ENCODE assay signal across 14 cellular contexts in the genomic region with DNA sequence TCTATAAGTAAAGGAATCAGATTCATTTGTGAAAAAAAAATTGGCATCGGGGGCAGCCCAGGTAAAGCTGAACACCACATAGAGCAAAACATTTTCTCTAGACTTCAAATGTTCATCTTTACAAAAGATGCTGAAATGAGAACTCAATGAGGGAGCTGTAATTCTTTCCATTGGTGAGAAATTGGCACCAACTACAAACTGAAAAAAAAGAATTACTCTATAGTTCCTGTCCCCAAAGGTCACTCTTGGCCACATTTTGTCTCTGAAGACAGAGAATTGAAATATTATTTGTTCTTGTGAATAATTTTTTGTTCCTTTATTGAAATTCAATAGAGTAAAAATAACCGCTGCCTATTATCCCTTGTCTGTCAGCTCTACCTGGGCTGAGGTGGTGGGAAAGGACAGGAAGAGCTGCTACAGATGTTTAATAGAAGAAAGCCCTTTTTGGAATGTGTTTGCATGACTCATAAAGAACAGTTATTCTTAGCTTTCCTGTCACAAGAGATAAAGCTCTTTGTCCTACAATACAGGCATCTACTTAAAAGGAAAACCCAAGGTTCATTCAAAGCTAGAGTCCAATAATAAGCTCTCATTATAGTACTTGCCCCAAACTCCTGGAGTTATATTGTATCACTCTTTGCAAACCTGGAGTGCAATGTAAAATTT.
DNase-seq lines count a peak whose midpoint lies in the region; ATAC-seq and TF ChIP-seq lines count a peak whose summit lies in the region.
"Had no signal": no experiment of that assay in that cellular context is flagged by ENCODE, and none has a peak within 500 bp of the region (broad histone marks: within the 10 kb centered on the region; RNA-seq: fewer than 3 reads in every experiment).

No MANE protein-coding gene starts in this region.

- no peak overlapping the region for H2AK9ac ChIP-seq in IMR-90 (replicated peaks; ENCODE audit: low read depth, low read length, poor library complexity)

- no peak overlapping the region for H2BK120ac ChIP-seq in IMR-90 (ENCODE audit: low read depth, low read length)

- H3K27ac ChIP-seq in IMR-90 (ENCODE audit: insufficient read depth, low read length) (no peak overlapping the region), right cardiac atrium (ENCODE audit: low read length) (no peak overlapping the region)
- H3K27ac ChIP-seq: parathyroid adenoma had no signal

- DNase-seq in Caco-2 (peak in 1 of 2 experiments; percentile 38), IMR-90 (peak; percentile 49), astrocyte of the hippocampus (ENCODE audit: low read depth, low spot score) (peak; percentile 20), right cardiac atrium (no peak), mucosa of descending colon (no peak)
- no peak for DNase-seq in activated CD4-positive, alpha-beta T cell treated with anti-CD3 and anti-CD28 coated beads, Interleukin-2, amount 10 ng/mL, durations not matched to agents 7 days and 5 days
- DNase-seq in stimulated activated naive B cell treated with anti-CD40 and anti-IgM and Interleukin-4, amounts not matched to agents 10 μg/mL and 1 μg/mL and 100 μg/mL, for 72 hours, result no peak
- DNase-seq: activated T-cell treated with anti-CD3 and anti-CD28 coated beads, Interleukin-2, amount 50 U/mL, for 48 hours; central memory CD4-positive, alpha-beta T cell; NCI-H187; stimulated activated CD4-positive, alpha-beta T cell treated with anti-CD3 and anti-CD28 coated beads, Interleukin-4, amount 100 ng/mL, for 4 hours had no signal

- H3K4me1 ChIP-seq in Caco-2 (peaks cover 67% of the 10 kb centered on the region), IMR-90 (ENCODE audit: control insufficient read depth, insufficient read depth, low read length) (peaks cover 2% of the 10 kb centered on the region; the same call in 1 of the 2 replicates), right cardiac atrium (ENCODE audit: control insufficient read depth, insufficient read depth, low read length) (no peaks in the 10 kb centered on the region), mucosa of descending colon (ENCODE audit: low read depth) (no peaks in the 10 kb centered on the region)
- H3K4me1 ChIP-seq: parathyroid adenoma had no signal

- no peak overlapping the region for H2AK5ac ChIP-seq in IMR-90 (ENCODE audit: low read depth, low read length)

- H3K79me1 ChIP-seq in IMR-90 (ENCODE audit: low read depth in 1 of 2, low read length in 2 of 2), result no peaks in the 10 kb centered on the region

- dilution Hi-C loops in IMR-90 (cut with HindIII; ENCODE audit: low sequenced_read_pairs, unreplicated experiment), result no loop called here

- no CpG with 5 or more reads among the region's 2 CpGs for WGBS in IMR-90 (ENCODE audit: extremely low coverage in 2 of 2, insufficient read length in 1 of 2), 2 experiments
- 77% methylated on average over 2 of the region's 2 CpGs for WGBS in right cardiac atrium

- H2BK15ac ChIP-seq in IMR-90 (ENCODE audit: low read depth, low read length), result no peak overlapping the region

- BruUV-seq in Caco-2 (replicated peaks; lab: Mats Ljungman, UMichigan), result no TSS peak
- no TSS peak for BruUV-seq in IMR-90 (replicated peaks; lab: Mats Ljungman, UMichigan)

- POLR2A ChIA-PET in Caco-2 (lab: Charles Lee) (interaction anchor here (1.4 kb wide), 1 partner anchor 29 kb away, joined by 3 read pairs; no protein-coding TSS in a partner anchor), IMR-90 (lab: Charles Lee; ENCODE audit: unreplicated experiment) (interaction anchor here (0.7 kb wide), 1 partner anchor 380 kb away, joined by 4 read pairs; no protein-coding TSS in a partner anchor)
- POLR2A ChIA-PET in activated CD4-positive, alpha-beta T cell treated with anti-CD3 and anti-CD28 coated beads, Interleukin-2, amount 10 ng/mL, durations not matched to agents 7 days and 5 days (lab: Charles Lee), result no interaction called here

- peak overlapping the region; percentile 22 for H3K4me3 Mint-ChIP-seq in Caco-2 (ENCODE audit: unreplicated experiment)
- H3K4me3 Mint-ChIP-seq in activated CD4-positive, alpha-beta T cell treated with anti-CD3 and anti-CD28 coated beads, Interleukin-2, amount 10 ng/mL, durations not matched to agents 7 days and 5 days, result no peak overlapping the region
- no peak overlapping the region for H3K4me3 Mint-ChIP-seq in stimulated activated naive B cell treated with anti-CD40 and anti-IgM and Interleukin-4, amounts not matched to agents 10 μg/mL and 1 μg/mL and 100 μg/mL, for 72 hours
- H3K4me3 Mint-ChIP-seq in activated T-helper 17 cell treated with anti-CD3 and anti-CD28 coated beads, Interleukin-2, amount 50 U/mL, for 72 hours, result no peak overlapping the region

- H3K4me2 ChIP-seq in IMR-90 (ENCODE audit: low read depth, low read length), result no peak overlapping the region

- H2BK5ac ChIP-seq in IMR-90 (ENCODE audit: low read depth, low read length, poor library complexity, severe bottlenecking), result no peak overlapping the region

- no peak overlapping the region for H2BK20ac ChIP-seq in IMR-90 (ENCODE audit: low read depth, low read length)

- H4K8ac ChIP-seq in IMR-90 (ENCODE audit: low read depth in 2 of 2, low read length in 2 of 2), result no peak overlapping the region

- H3K9ac ChIP-seq in IMR-90 (ENCODE audit: low read depth, low read length), result no peak overlapping the region
- H3K9ac ChIP-seq: parathyroid adenoma had no signal

- in situ Hi-C loops in IMR-90 (cut with MboI; ENCODE audit: low sequenced_read_pairs), result no loop called here

- H3K4me1 Mint-ChIP-seq in Caco-2 (ENCODE audit: low read depth, unreplicated experiment), result peaks cover 64% of the 10 kb centered on the region
- H3K4me1 Mint-ChIP-seq in activated CD4-positive, alpha-beta T cell treated with anti-CD3 and anti-CD28 coated beads, Interleukin-2, amount 10 ng/mL, durations not matched to agents 7 days and 5 days, result no peaks in the 10 kb centered on the region
- H3K4me1 Mint-ChIP-seq in stimulated activated naive B cell treated with anti-CD40 and anti-IgM and Interleukin-4, amounts not matched to agents 10 μg/mL and 1 μg/mL and 100 μg/mL, for 72 hours, result no peaks in the 10 kb centered on the region
- H3K4me1 Mint-ChIP-seq in activated T-helper 17 cell treated with anti-CD3 and anti-CD28 coated beads, Interleukin-2, amount 50 U/mL, for 72 hours, result no peaks in the 10 kb centered on the region

- H2AFZ ChIP-seq in IMR-90 (replicated peaks; ENCODE audit: low read length, poor library complexity), result no peak overlapping the region
- H2AFZ ChIP-seq: parathyroid adenoma had no signal

- intact Hi-C loops in Caco-2 (cut with micrococcal nuclease; ENCODE audit: unreplicated experiment) (no loop called here), IMR-90 (cut with micrococcal nuclease) (no loop called here), right cardiac atrium (cut with DNase I) (no loop called here), mucosa of descending colon (cut with DNase I, micrococcal nuclease) (no loop called here)

- H3K18ac ChIP-seq in IMR-90 (ENCODE audit: low read depth, low read length), result no peak overlapping the region

- H4K20me1 ChIP-seq in IMR-90 (ENCODE audit: insufficient read depth, low read length), result no peaks in the 10 kb centered on the region

- H3K56ac ChIP-seq in IMR-90 (ENCODE audit: extremely low read depth, insufficient read depth, low read length), result no peak overlapping the region

- TF ChIP-seq CTCF in Caco-2 (IDR thresholded peaks at IDR 0.05; ENCODE audit: insufficient read depth in 1 of 2, low read depth in 1 of 2, low read length in 1 of 2, severe bottlenecking in 1 of 2, unreplicated experiment in 1 of 2), result no peak
- TF ChIP-seq CTCF in IMR-90 (conservative IDR thresholded peaks at IDR 0.05; ENCODE audit: low read depth, low read length), result no peak
- TF ChIP-seq CTCF in mucosa of descending colon (IDR thresholded peaks at IDR 0.05), result no peak

- H3K27me3 Mint-ChIP-seq in Caco-2 (ENCODE audit: insufficient read depth, unreplicated experiment), result no peaks in the 10 kb centered on the region
- H3K27me3 Mint-ChIP-seq in activated CD4-positive, alpha-beta T cell treated with anti-CD3 and anti-CD28 coated beads, Interleukin-2, amount 10 ng/mL, durations not matched to agents 7 days and 5 days, result peaks cover 10% of the 10 kb centered on the region
- no peaks in the 10 kb centered on the region for H3K27me3 Mint-ChIP-seq in stimulated activated naive B cell treated with anti-CD40 and anti-IgM and Interleukin-4, amounts not matched to agents 10 μg/mL and 1 μg/mL and 100 μg/mL, for 72 hours
- H3K27me3 Mint-ChIP-seq in activated T-helper 17 cell treated with anti-CD3 and anti-CD28 coated beads, Interleukin-2, amount 50 U/mL, for 72 hours, result peaks cover 11% of the 10 kb centered on the region

- ATAC-seq in IMR-90 (ENCODE audit: low read depth), result no peak
- peak; percentile 73 to 96 for ATAC-seq in right cardiac atrium
- no peak for ATAC-seq in stimulated activated naive B cell treated with anti-CD40 and anti-IgM and Interleukin-4, amounts not matched to agents 10 μg/mL and 1 μg/mL and 100 μg/mL, for 72 hours (replicated peaks)
- ATAC-seq in mucosa of descending colon, result no peak
- ATAC-seq in activated T-helper 17 cell treated with anti-CD3 and anti-CD28 coated beads, Interleukin-2, amount 50 U/mL, for 72 hours (replicated peaks), result no peak

- H3K9me3 ChIP-seq in Caco-2 (0 out of 2 replicates have a peak, but pooled peaks cover 2% of the 10 kb centered on the region), IMR-90 (ENCODE audit: control insufficient read depth, insufficient read depth, low read length) (no peaks in the 10 kb centered on the region), right cardiac atrium (ENCODE audit: control insufficient read depth, low read length) (no peaks in the 10 kb centered on the region), mucosa of descending colon (no peaks in the 10 kb centered on the region)

- no peaks in the 10 kb centered on the region for H3K36me3 ChIP-seq in Caco-2 (ENCODE audit: control insufficient read depth, insufficient read depth, low read length)
- no peaks in the 10 kb centered on the region for H3K36me3 ChIP-seq in IMR-90 (ENCODE audit: control insufficient read depth, insufficient read depth, low read length)
- H3K36me3 ChIP-seq in mucosa of descending colon (ENCODE audit: low read depth), result no peaks in the 10 kb centered on the region

- H3K9me1 ChIP-seq in IMR-90 (ENCODE audit: insufficient read depth, low read length), result no peaks in the 10 kb centered on the region

- H3K27me3 ChIP-seq in Caco-2 (replicated peaks; ENCODE audit: control insufficient read depth, insufficient read depth, low read length), result no peaks in the 10 kb centered on the region
- no peaks in the 10 kb centered on the region for H3K27me3 ChIP-seq in IMR-90 (ENCODE audit: control insufficient read depth, insufficient read depth, low read length)
- H3K27me3 ChIP-seq in right cardiac atrium (ENCODE audit: control insufficient read depth, insufficient read depth), result no peaks in the 10 kb centered on the region

- TF ChIP-seq RAD21 in IMR-90 (IDR thresholded peaks at IDR 0.05; ENCODE audit: low read length), result no peak

- H3K9me3 Mint-ChIP-seq in Caco-2 (ENCODE audit: unreplicated experiment), result peaks cover 4% of the 10 kb centered on the region
- no peaks in the 10 kb centered on the region for H3K9me3 Mint-ChIP-seq in activated CD4-positive, alpha-beta T cell treated with anti-CD3 and anti-CD28 coated beads, Interleukin-2, amount 10 ng/mL, durations not matched to agents 7 days and 5 days
- no peaks in the 10 kb centered on the region for H3K9me3 Mint-ChIP-seq in stimulated activated naive B cell treated with anti-CD40 and anti-IgM and Interleukin-4, amounts not matched to agents 10 μg/mL and 1 μg/mL and 100 μg/mL, for 72 hours
- H3K9me3 Mint-ChIP-seq in activated T-helper 17 cell treated with anti-CD3 and anti-CD28 coated beads, Interleukin-2, amount 50 U/mL, for 72 hours, result no peaks in the 10 kb centered on the region

- no peak overlapping the region for H4K5ac ChIP-seq in IMR-90 (ENCODE audit: low read depth, low read length)

- H3K14ac ChIP-seq in IMR-90 (replicated peaks; ENCODE audit: low read depth, low read length), result no peak overlapping the region

- H4K91ac ChIP-seq in IMR-90 (ENCODE audit: insufficient read depth, low read depth, low read length), result no peak overlapping the region

- no peak overlapping the region for H3K23ac ChIP-seq in IMR-90 (ENCODE audit: low read depth, low read length)

- no peak overlapping the region for H3K4ac ChIP-seq in IMR-90 (ENCODE audit: low read depth, low read length)

- H3K4me3 ChIP-seq in Caco-2 (ENCODE audit: low read depth, low read length) (no peak overlapping the region), IMR-90 (ENCODE audit: insufficient read depth, low read depth, low read length) (no peak overlapping the region), right cardiac atrium (ENCODE audit: low read length) (no peak overlapping the region), mucosa of descending colon (no peak overlapping the region)
- H3K4me3 ChIP-seq: lung had no signal

- H3K27ac Mint-ChIP-seq in Caco-2 (ENCODE audit: unreplicated experiment), result peak overlapping the region; percentile 74
- no peak overlapping the region for H3K27ac Mint-ChIP-seq in activated CD4-positive, alpha-beta T cell treated with anti-CD3 and anti-CD28 coated beads, Interleukin-2, amount 10 ng/mL, durations not matched to agents 7 days and 5 days
- no peak overlapping the region for H3K27ac Mint-ChIP-seq in stimulated activated naive B cell treated with anti-CD40 and anti-IgM and Interleukin-4, amounts not matched to agents 10 μg/mL and 1 μg/mL and 100 μg/mL, for 72 hours
- no peak overlapping the region for H3K27ac Mint-ChIP-seq in activated T-helper 17 cell treated with anti-CD3 and anti-CD28 coated beads, Interleukin-2, amount 50 U/mL, for 72 hours

- TF ChIP-seq POLR2A in IMR-90 (IDR thresholded peaks at IDR 0.05; ENCODE audit: low read depth, low read length), result no peak

- CTCF ChIA-PET in Caco-2 (lab: Charles Lee), result interaction anchor here (0.5 kb wide), 1 partner anchor 635 kb away, joined by 4 read pairs; no protein-coding TSS in a partner anchor
- CTCF ChIA-PET in IMR-90 (lab: Yijun Ruan, JAX), result no interaction called here
- CTCF ChIA-PET in activated CD4-positive, alpha-beta T cell treated with anti-CD3 and anti-CD28 coated beads, Interleukin-2, amount 10 ng/mL, durations not matched to agents 7 days and 5 days (lab: Charles Lee), result no interaction called here

- peaks cover 40% of the 10 kb centered on the region for H3K36me3 Mint-ChIP-seq in Caco-2 (ENCODE audit: insufficient read depth, unreplicated experiment)
- H3K36me3 Mint-ChIP-seq in activated CD4-positive, alpha-beta T cell treated with anti-CD3 and anti-CD28 coated beads, Interleukin-2, amount 10 ng/mL, durations not matched to agents 7 days and 5 days (ENCODE audit: low read depth), result no peaks in the 10 kb centered on the region
- H3K36me3 Mint-ChIP-seq in stimulated activated naive B cell treated with anti-CD40 and anti-IgM and Interleukin-4, amounts not matched to agents 10 μg/mL and 1 μg/mL and 100 μg/mL, for 72 hours, result no peaks in the 10 kb centered on the region
- no peaks in the 10 kb centered on the region for H3K36me3 Mint-ChIP-seq in activated T-helper 17 cell treated with anti-CD3 and anti-CD28 coated beads, Interleukin-2, amount 50 U/mL, for 72 hours (ENCODE audit: low read depth)

Comparison
In these comparisons a context has a peak if more than half of its experiments do, and no peak if none do; other contexts are left out.
1. DNase-seq: peak in IMR-90 (single experiment) and astrocyte of the hippocampus (single experiment); none in right cardiac atrium (0 of 3), activated CD4-positive, alpha-beta T cell treated with anti-CD3 and anti-CD28 coated beads, Interleukin-2, amount 10 ng/mL, durations not matched to agents 7 days and 5 days (single experiment), stimulated activated naive B cell treated with anti-CD40 and anti-IgM and Interleukin-4, amounts not matched to agents 10 μg/mL and 1 μg/mL and 100 μg/mL, for 72 hours (single experiment) and mucosa of descending colon (0 of 3).
2. ATAC-seq: peak in right cardiac atrium (2 of 2); none in IMR-90 (single experiment), stimulated activated naive B cell treated with anti-CD40 and anti-IgM and Interleukin-4, amounts not matched to agents 10 μg/mL and 1 μg/mL and 100 μg/mL, for 72 hours (0 of 2), mucosa of descending colon (single experiment) and activated T-helper 17 cell treated with anti-CD3 and anti-CD28 coated beads, Interleukin-2, amount 50 U/mL, for 72 hours (single experiment).